29 cellular contexts compared by ENCODE assay signal in the genomic region with DNA sequence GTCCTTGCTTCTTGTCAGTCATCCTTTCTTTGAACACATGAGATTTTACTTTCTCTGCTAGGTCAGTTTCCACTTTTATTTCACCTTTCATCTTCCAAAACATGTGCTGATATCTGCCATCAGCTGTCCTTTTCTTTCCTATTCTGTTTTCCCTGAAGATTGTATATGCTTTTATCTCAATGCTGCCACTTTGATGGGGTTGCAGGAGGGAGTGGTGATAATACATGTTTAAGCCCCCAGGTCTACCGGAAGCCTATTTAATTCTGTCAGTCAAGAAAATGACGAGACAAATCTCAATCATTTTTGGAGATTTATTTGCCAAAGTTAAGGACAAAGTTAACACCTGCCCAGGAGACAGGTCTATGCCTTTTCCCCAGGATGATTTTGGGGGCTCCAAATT.
DNase-seq lines count a peak whose midpoint lies in the region; ATAC-seq, FAIRE-seq and TF ChIP-seq lines count a peak whose summit lies in the region.
"Had no signal": no experiment of that assay in that cellular context is flagged by ENCODE, and none has a peak within 500 bp of the region (broad histone marks: within the 10 kb centered on the region; RNA-seq: fewer than 3 reads in every experiment).

No MANE protein-coding gene starts in this region.

- no peak for TF ChIP-seq CTCF in H9 (conservative IDR thresholded peaks at IDR 0.05)
- TF ChIP-seq CTCF in K562 (IDR thresholded peaks at IDR 0.05 in 2 of 3, conservative IDR thresholded peaks at IDR 0.05 in 1 of 3; ENCODE audit: insufficient read depth in 2 of 3, low read depth in 1 of 3, low read length in 3 of 3), result no peak
- no peak for TF ChIP-seq CTCF in neural progenitor cell (IDR thresholded peaks at IDR 0.05)
- TF ChIP-seq CTCF in pancreas (IDR thresholded peaks at IDR 0.05), result no peak

- no peak overlapping the region for H2BK20ac ChIP-seq in H9 (ENCODE audit: low read depth, low read length, poor library complexity, severe bottlenecking)

- H3K4me1 Mint-ChIP-seq in H9 (peaks cover 10 to 11% of the 10 kb centered on the region in 2 experiments), neural progenitor cell (peaks cover 7% of the 10 kb centered on the region)
- H3K4me1 Mint-ChIP-seq: CD14-positive monocyte had no signal

- H3K9me3 Mint-ChIP-seq in H9, result no peaks in the 10 kb centered on the region
- no peaks in the 10 kb centered on the region for H3K9me3 Mint-ChIP-seq in neural progenitor cell

- ATAC-seq in K562 (peak; percentile 24), GM18868 (IDR thresholded peaks at IDR 0.05; ENCODE audit: unreplicated experiment) (no peak), pancreas (no peak)
- ATAC-seq: GM12878 had no signal

- no peaks in the 10 kb centered on the region for H3F3A ChIP-seq in neural progenitor cell (ENCODE audit: low read depth)

- H3K36me3 ChIP-seq in K562 (ENCODE audit: control insufficient read depth, insufficient read depth, low read length) (no peaks in the 10 kb centered on the region), mesendoderm (ENCODE audit: control insufficient read depth, insufficient read depth, low read length) (no peaks in the 10 kb centered on the region), neural progenitor cell (no peaks in the 10 kb centered on the region), pancreas (no peaks in the 10 kb centered on the region)
- H3K36me3 ChIP-seq: BE2C, BLaER1 had no signal

- H3K27ac ChIP-seq in H9 (ENCODE audit: insufficient read length, low read depth, low read length) (no peak overlapping the region), K562 (ENCODE audit: extremely low read depth, low read depth, low read length) (no peak overlapping the region), mesendoderm (ENCODE audit: low read depth, low read length) (no peak overlapping the region), neural progenitor cell (no peak overlapping the region), pancreas (no peak overlapping the region)
- H3K27ac ChIP-seq: BLaER1 had no signal

- H4K5ac ChIP-seq in H9 (ENCODE audit: insufficient read length, low read depth, low read length) (no peak overlapping the region), mesendoderm (ENCODE audit: low read length) (no peak overlapping the region)

- TF ChIP-seq RAD21 in K562 (CRISPR knock-in tag; conservative IDR thresholded peaks at IDR 0.05 in 1 of 2, IDR thresholded peaks at IDR 0.05 in 1 of 2), result no peak

- TF ChIP-seq POLR2A in K562 (conservative IDR thresholded peaks at IDR 0.05), result no peak

- intact Hi-C loops in K562 (cut with micrococcal nuclease), result no loop called here
- intact Hi-C loops in cardiac septum (cut with DNase I), result no loop called here
- intact Hi-C loops in pancreas (cut with DNase I), result no loop called here

- no peak overlapping the region for H3K23ac ChIP-seq in H9 (ENCODE audit: insufficient read length, low read depth, low read length)
- H3K23ac ChIP-seq in mesendoderm (ENCODE audit: low read length), result no peak overlapping the region

- H3K14ac ChIP-seq in H9 (ENCODE audit: insufficient read depth, low read length), result no peak overlapping the region

- H3K79me1 ChIP-seq in H9 (ENCODE audit: insufficient read depth, low read depth, low read length, poor library complexity, severe bottlenecking), result no peaks in the 10 kb centered on the region
- H3K79me1 ChIP-seq in mesendoderm (ENCODE audit: low read length), result no peaks in the 10 kb centered on the region

- no CpG with 5 or more reads among the region's 2 CpGs for WGBS in H9 (ENCODE audit: extremely low coverage, insufficient read length, low lambda C conversion rate)
- 0% methylated on average over 2 of the region's 2 CpGs for WGBS in K562 (ENCODE audit: insufficient coverage, low coverage, missing lambda C conversion rate)
- no CpG with 5 or more reads among the region's 2 CpGs for WGBS in mesendoderm (ENCODE audit: extremely low coverage, insufficient coverage, low lambda C conversion rate)
- WGBS in pancreas, 2 donors, result 34 to 46% methylated on average over 2 of the region's 2 CpGs

- TF ChIP-seq EP300 in K562 (IDR thresholded peaks at IDR 0.05; ENCODE audit: low read length), result peak; percentile 48; the same call in 1 of the 2 replicates

- POLR2A ChIA-PET in K562 (lab: Yijun Ruan, JAX), result interaction anchor here (1.3 to 1.6 kb wide), 2 partner anchors 11 to 19 kb away, joined by 4 to 5 read pairs; no protein-coding TSS in a partner anchor

- FAIRE-seq in K562 (lab: Jason Lieb, UNC) (peak; percentile 60), pancreas (lab: Jason Lieb, UNC) (no peak)
- FAIRE-seq: A204.1, GM12878, GM12892, GM18507, GM19239 had no signal

- H4K91ac ChIP-seq in H9 (ENCODE audit: insufficient read length, low read depth, low read length), result no peak overlapping the region

- H3K4me3 ChIP-seq in K562 (no peak overlapping the region), mesendoderm (ENCODE audit: low read length) (no peak overlapping the region), neural progenitor cell (no peak overlapping the region), pancreas (no peak overlapping the region)
- H3K4me3 ChIP-seq: BLaER1, GM12878 had no signal

- H3K4me3 Mint-ChIP-seq in H9 (no peak overlapping the region), neural progenitor cell (no peak overlapping the region)
- H3K4me3 Mint-ChIP-seq: CD14-positive monocyte; CD4-positive, alpha-beta memory T cell; CD4-positive, CD25-positive, alpha-beta regulatory T cell had no signal

- no peaks in the 10 kb centered on the region for H4K20me1 ChIP-seq in H9 (ENCODE audit: control insufficient read depth, insufficient read depth, insufficient read length)
- no peaks in the 10 kb centered on the region for H4K20me1 ChIP-seq in K562 (replicated peaks; ENCODE audit: control insufficient read depth, insufficient read depth, low read length)
- no peaks in the 10 kb centered on the region for H4K20me1 ChIP-seq in neural progenitor cell (ENCODE audit: low read depth)
- H4K20me1 ChIP-seq: BLaER1 had no signal

- DNase-seq in H9, result no peak
- DNase-seq in K562 (ENCODE audit: extremely low read depth in 1 of 4, low spot score in 3 of 4), result peak in 2 of 4 experiments; percentile 24 to 30
- no peak for DNase-seq in mesendoderm
- DNase-seq in neural progenitor cell (ENCODE audit: low spot score), result no peak
- DNase-seq in cardiac septum (ENCODE audit: low spot score), result no peak
- DNase-seq in pancreas, result no peak
- no peak for DNase-seq in NCI-H2171 (lab: John Stamatoyannopoulos, UW)
- DNase-seq: 8988T; ACHN; BE2C; C1 segment of cervical spinal cord; CD4-positive, alpha-beta memory T cell; CD4-positive, CD25-positive, alpha-beta regulatory T cell; COR-L47; DMS 273 treated with DMSO at 0.1 percent for 48 hours; DMS153; DMS53; DMS79; DND-41; EL; GDM1 had no signal

- H3K27me3 Mint-ChIP-seq in H9 (ENCODE audit: low read depth) (no peaks in the 10 kb centered on the region), neural progenitor cell (ENCODE audit: insufficient read depth, low read depth) (peaks cover 2% of the 10 kb centered on the region)

- H3K36me3 Mint-ChIP-seq in H9 (ENCODE audit: insufficient read depth in 1 of 3, low read depth in 3 of 3), result no peaks in the 10 kb centered on the region
- no peaks in the 10 kb centered on the region for H3K36me3 Mint-ChIP-seq in neural progenitor cell
- H3K36me3 Mint-ChIP-seq: CD14-positive monocyte; CD4-positive, CD25-positive, alpha-beta regulatory T cell had no signal

- H3K23me2 ChIP-seq in H9 (ENCODE audit: insufficient read length, low read depth, low read length, poor library complexity, severe bottlenecking), result no peaks in the 10 kb centered on the region

- no peak overlapping the region for H2BK5ac ChIP-seq in H9 (ENCODE audit: insufficient read length, low read length)
- peak overlapping the region; percentile 38 for H2BK5ac ChIP-seq in mesendoderm (ENCODE audit: low read length)

- H3K79me2 ChIP-seq in H9 (ENCODE audit: insufficient read depth, low read length), result no peaks in the 10 kb centered on the region
- no peaks in the 10 kb centered on the region for H3K79me2 ChIP-seq in K562 (ENCODE audit: control insufficient read depth, insufficient read depth, low read length)
- H3K79me2 ChIP-seq in mesendoderm (ENCODE audit: control insufficient read depth, insufficient read depth, low read length), result no peaks in the 10 kb centered on the region
- H3K79me2 ChIP-seq in neural progenitor cell (ENCODE audit: low read depth), result no peaks in the 10 kb centered on the region

- H3K4ac ChIP-seq in H9 (ENCODE audit: low read depth, low read length), result no peak overlapping the region
- H3K4ac ChIP-seq in mesendoderm (ENCODE audit: low read depth, low read length), result no peak overlapping the region

- in situ Hi-C loops in K562 (cut with MboI), result no loop called here

- no peak overlapping the region for H3K4me2 ChIP-seq in H9 (ENCODE audit: insufficient read depth, insufficient read length, low read length)
- H3K4me2 ChIP-seq in K562 (ENCODE audit: insufficient read depth, low read length), result no peak overlapping the region
- no peak overlapping the region for H3K4me2 ChIP-seq in mesendoderm (ENCODE audit: low read length)
- no peak overlapping the region for H3K4me2 ChIP-seq in neural progenitor cell
- H3K4me2 ChIP-seq: BLaER1 had no signal

- no peak overlapping the region for H3T11ph ChIP-seq in H9 (ENCODE audit: low read length)

- H3K27me3 ChIP-seq in H9 (ENCODE audit: insufficient read depth, low read length) (no peaks in the 10 kb centered on the region), K562 (ENCODE audit: control insufficient read depth in 2 of 2, insufficient read depth in 2 of 2, low read length in 2 of 2) (no peaks in the 10 kb centered on the region), mesendoderm (ENCODE audit: insufficient read depth, low read length, poor library complexity) (no peaks in the 10 kb centered on the region), neural progenitor cell (no peaks in the 10 kb centered on the region), pancreas (no peaks in the 10 kb centered on the region)
- H3K27me3 ChIP-seq: BLaER1 had no signal

- H3K56ac ChIP-seq in H9 (ENCODE audit: insufficient read length, low read depth, low read length), result no peak overlapping the region
- peak overlapping the region; percentile 49 for H3K56ac ChIP-seq in mesendoderm (ENCODE audit: low read length)

- H2BK15ac ChIP-seq in H9 (ENCODE audit: low read depth, low read length) (no peak overlapping the region), mesendoderm (replicated peaks; ENCODE audit: low read depth) (no peak overlapping the region)

- no peak overlapping the region for H2BK12ac ChIP-seq in H9 (ENCODE audit: insufficient read length, low read depth, low read length)

- H2AFZ ChIP-seq in H9 (ENCODE audit: low read length) (no peak overlapping the region), K562 (ENCODE audit: low read depth, low read length) (peak overlapping the region; percentile 47), neural progenitor cell (replicated peaks) (no peak overlapping the region)

- H3K4me1 ChIP-seq in H9 (ENCODE audit: insufficient read depth, low read length) (peaks cover 6% of the 10 kb centered on the region; the same call in 1 of the 2 replicates), K562 (replicated peaks in 1 of 2; ENCODE audit: control insufficient read depth in 2 of 2, insufficient read depth in 2 of 2, low read length in 2 of 2) (peaks cover 0 to 18% of the 10 kb centered on the region in 2 experiments; a peak in 2 of 5 replicates), mesendoderm (ENCODE audit: control insufficient read depth, low read depth, low read length) (no peaks in the 10 kb centered on the region), neural progenitor cell (peaks cover 5% of the 10 kb centered on the region), pancreas (no peaks in the 10 kb centered on the region)
- H3K4me1 ChIP-seq: BE2C had no signal

- no peak overlapping the region for H3K18ac ChIP-seq in H9 (ENCODE audit: insufficient read length, low read depth, low read length)
- H3K18ac ChIP-seq in mesendoderm (ENCODE audit: low read length), result peak overlapping the region; percentile 21

- H3K27ac Mint-ChIP-seq in H9 (peak overlapping the region in 2 of 3 experiments; percentile 13 to 30; a peak in 2 of 7 replicates), neural progenitor cell (peak overlapping the region; percentile 2)
- H3K27ac Mint-ChIP-seq: CD14-positive monocyte; CD4-positive, alpha-beta memory T cell; CD4-positive, CD25-positive, alpha-beta regulatory T cell had no signal

- H4K8ac ChIP-seq in H9 (replicated peaks; ENCODE audit: insufficient read length, low read depth, low read length), result no peak overlapping the region
- H4K8ac ChIP-seq in mesendoderm (ENCODE audit: low read depth, low read length), result no peak overlapping the region

- H2BK120ac ChIP-seq in H9 (ENCODE audit: low read depth, low read length, poor library complexity, severe bottlenecking), result no peak overlapping the region
- H2BK120ac ChIP-seq in mesendoderm (ENCODE audit: low read depth, low read length), result no peak overlapping the region

- H3K9ac ChIP-seq in H9 (ENCODE audit: extremely low read depth, insufficient read length, low read length), result no peak overlapping the region
- no peak overlapping the region for H3K9ac ChIP-seq in K562 (ENCODE audit: insufficient read depth in 1 of 2, low read depth in 2 of 2, low read length in 2 of 2)
- no peak overlapping the region for H3K9ac ChIP-seq in mesendoderm (ENCODE audit: low read length)
- H3K9ac ChIP-seq in neural progenitor cell, result no peak overlapping the region
- H3K9ac ChIP-seq: BLaER1 had no signal

- H3K9me3 ChIP-seq in H9 (ENCODE audit: control insufficient read depth, low read depth, low read length) (no peaks in the 10 kb centered on the region), K562 (replicated peaks; ENCODE audit: control insufficient read depth, insufficient read depth, low read depth, low read length) (no peaks in the 10 kb centered on the region), neural progenitor cell (ENCODE audit: low read depth) (no peaks in the 10 kb centered on the region), pancreas (no peaks in the 10 kb centered on the region)
- H3K9me3 ChIP-seq: BE2C, BLaER1 had no signal

- BruUV-seq in K562 (replicated peaks; lab: Mats Ljungman, UMichigan), result no TSS peak

- no peaks in the 10 kb centered on the region for H3K9me1 ChIP-seq in K562 (ENCODE audit: control insufficient read depth, insufficient read depth, low read length)

- CTCF ChIA-PET in K562 (lab: Yijun Ruan, JAX; ENCODE audit: low intra/inter-chr PET ratio), result no interaction called here

- H2AK5ac ChIP-seq in H9 (ENCODE audit: insufficient read length, low read length), result no peak overlapping the region
- no peak overlapping the region for H2AK5ac ChIP-seq in mesendoderm (ENCODE audit: low read length)
